ENCODE assay signal across 8 cellular contexts in the genomic region with DNA sequence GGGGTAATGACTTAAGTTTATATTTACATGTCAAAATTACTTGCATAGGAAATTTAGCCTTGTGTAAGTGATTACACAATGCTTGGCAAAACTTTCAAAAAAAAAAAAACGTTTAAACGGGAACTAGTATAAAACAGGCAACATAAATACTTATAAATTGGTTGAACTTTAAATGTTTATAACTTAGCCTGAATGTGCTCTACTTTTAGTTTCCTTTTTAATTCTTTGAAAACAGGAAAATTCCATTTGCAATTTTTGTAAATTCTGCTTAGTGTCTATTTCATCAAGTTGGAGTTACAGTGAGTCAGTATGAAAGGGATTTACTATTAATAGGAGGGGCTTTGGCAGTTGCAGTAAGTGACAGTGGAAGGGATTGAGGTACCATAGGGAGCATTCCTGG. TPM values are rescaled to one million over a fixed set of nuclear protein-coding genes. Genes with fewer than 3 reads are reported as not detected.
DNase-seq lines count a peak whose midpoint lies in the region; ATAC-seq, FAIRE-seq and TF ChIP-seq lines count a peak whose summit lies in the region.

No MANE protein-coding gene starts in this region.

- H3K4me3 ChIP-seq in heart left ventricle (peak overlapping the region in 7 of 12 donors; percentile 75 to 97 (median 88)), kidney (ENCODE audit: low read length in 2 of 2) (peak overlapping the region; percentile 77 to 85), uterus (peak overlapping the region in 1 of 2 donors; percentile 26)

- no peaks in the 10 kb centered on the region for H3K9me3 Mint-ChIP-seq in activated naive CD8-positive, alpha-beta T cell treated with anti-CD3 and anti-CD28 coated beads, Interleukin-2, amount 50 U/mL, for 24 hours

- H3K4me1 ChIP-seq in heart left ventricle = peaks cover 0 to 30% (median 10%) of the 10 kb centered on the region in 12 donors
- H3K4me1 ChIP-seq in kidney (ENCODE audit: control insufficient read depth in 1 of 2, insufficient read depth in 1 of 2, low read depth in 1 of 2, low read length in 2 of 2) = no peaks in the 10 kb centered on the region
- no peaks in the 10 kb centered on the region for H3K4me1 ChIP-seq in uterus

- FAIRE-seq in kidney (lab: Jason Lieb, UNC) = no peak

- H3K36me3 ChIP-seq in heart left ventricle (no peaks in the 10 kb centered on the region), kidney (ENCODE audit: control insufficient read depth in 1 of 2, insufficient read depth in 2 of 2, low read length in 2 of 2) (no peaks in the 10 kb centered on the region), uterus (no peaks in the 10 kb centered on the region)

- H3K4me1 Mint-ChIP-seq in activated naive CD8-positive, alpha-beta T cell treated with anti-CD3 and anti-CD28 coated beads, Interleukin-2, amount 50 U/mL, for 24 hours = peaks cover 54% of the 10 kb centered on the region

- H3K27ac ChIP-seq in heart left ventricle = peak overlapping the region in 11 of 12 donors; percentile 24 to 100 (median 96)
- peak overlapping the region in 1 of 2 donors; percentile 47 for H3K27ac ChIP-seq in kidney (ENCODE audit: low read depth in 2 of 2, low read length in 2 of 2)
- H3K27ac ChIP-seq in uterus = peak overlapping the region; percentile 63 to 99

- peaks cover 16% of the 10 kb centered on the region for H3K36me3 Mint-ChIP-seq in activated naive CD8-positive, alpha-beta T cell treated with anti-CD3 and anti-CD28 coated beads, Interleukin-2, amount 50 U/mL, for 24 hours (ENCODE audit: low read depth)

- DNase-seq in heart left ventricle = no peak
- no peak for DNase-seq in left ventricle myocardium superior
- no peak for DNase-seq in activated naive CD8-positive, alpha-beta T cell treated with anti-CD3 and anti-CD28 coated beads, Interleukin-2, amount 50 U/mL, for 24 hours
- no peak for DNase-seq in kidney
- no peak for DNase-seq in uterus
- no peak for DNase-seq in posterior vena cava (ENCODE audit: low spot score)
- DNase-seq in NCI-H1092 (lab: John Stamatoyannopoulos, UW) = no peak
- no peak for DNase-seq in foreskin melanocyte

- peak overlapping the region in 1 of 2 donors; percentile 99 for H3K9ac ChIP-seq in kidney (ENCODE audit: low read length in 2 of 2)

- 0 to 30% (median 15%) methylated on average over 2 of the region's 2 CpGs for WGBS in heart left ventricle, 4 donors

- H3K27me3 ChIP-seq in heart left ventricle (no peaks in the 10 kb centered on the region), uterus (no peaks in the 10 kb centered on the region)

- peak overlapping the region; percentile 97 for H3K27ac Mint-ChIP-seq in activated naive CD8-positive, alpha-beta T cell treated with anti-CD3 and anti-CD28 coated beads, Interleukin-2, amount 50 U/mL, for 24 hours

- ATAC-seq in heart left ventricle = no peak
- ATAC-seq in left ventricle myocardium superior = no peak
- ATAC-seq in activated naive CD8-positive, alpha-beta T cell treated with anti-CD3 and anti-CD28 coated beads, Interleukin-2, amount 50 U/mL, for 24 hours = no peak

- intact Hi-C loops in heart left ventricle (cut with DNase I) (loop anchor here in 5 of 10 donors (5.0 to 10.0 kb wide), 4 partner anchors 48 to 61 kb away; no protein-coding TSS in a partner anchor), left ventricle myocardium superior (cut with micrococcal nuclease) (no loop called here), kidney (cut with DNase I) (no loop called here), uterus (cut with DNase I; ENCODE audit: low total_unique reads) (no loop called here), posterior vena cava (cut with DNase I) (loop anchor here in 1 of 2 donors (5.0 kb wide), 1 partner anchor 478 kb away; no protein-coding TSS in a partner anchor)

- TF ChIP-seq CTCF in heart left ventricle (IDR thresholded peaks at IDR 0.05) (no peak), kidney (IDR thresholded peaks at IDR 0.05; ENCODE audit: borderline replicate concordance, extremely low read depth, insufficient read depth) (no peak), uterus (IDR thresholded peaks at IDR 0.05) (no peak)

- peak overlapping the region; percentile 91 for H3K4me3 Mint-ChIP-seq in activated naive CD8-positive, alpha-beta T cell treated with anti-CD3 and anti-CD28 coated beads, Interleukin-2, amount 50 U/mL, for 24 hours

- peaks cover 4% of the 10 kb centered on the region for H3K27me3 Mint-ChIP-seq in activated naive CD8-positive, alpha-beta T cell treated with anti-CD3 and anti-CD28 coated beads, Interleukin-2, amount 50 U/mL, for 24 hours

- H3K9me3 ChIP-seq in heart left ventricle = no peaks in the 10 kb centered on the region
- H3K9me3 ChIP-seq in kidney (ENCODE audit: control insufficient read depth in 1 of 2, low read length in 2 of 2) = no peaks in the 10 kb centered on the region
- H3K9me3 ChIP-seq in uterus = no peaks in the 10 kb centered on the region

- no peak for TF ChIP-seq POLR2A in heart left ventricle (IDR thresholded peaks at IDR 0.05)
- TF ChIP-seq POLR2A in uterus (IDR thresholded peaks at IDR 0.05) = no peak

RNA-seq across cellular contexts. Expression of gene STAG2, which starts 2.6 kb away (rescaled TPM):
- total RNA-seq in heart left ventricle (10 to 100 TPM; 19.8 to 42.0 (median 27.0) TPM), left ventricle myocardium superior (34.8 TPM), kidney (66.0 TPM), uterus (100 to 1,000 TPM in 2 of 4 donors, 10 to 100 TPM in 2; 32.5 to 170 (median 83.4) TPM), posterior vena cava (10 to 100 TPM; 51.7 to 64.4 TPM)
- polyA plus RNA-seq in heart left ventricle (10 to 100 TPM; 10.4 to 20.8 TPM), kidney (ENCODE audit: insufficient read depth, low read depth, low replicate concordance) (18.2 TPM)
